ENCODE assay signal across 8 cellular contexts in genomic region chr3:18424213-18424861, GRCh38. TPM values are rescaled to one million over a fixed set of nuclear protein-coding genes. Genes with fewer than 3 reads are reported as not detected.
DNase-seq lines count a peak whose midpoint lies in the region; ATAC-seq, FAIRE-seq and TF ChIP-seq lines count a peak whose summit lies in the region.

No MANE protein-coding gene starts in this region.

- H3K9me3 ChIP-seq in SK-N-MC (ENCODE audit: low read depth, low read length): no peaks in the 10 kb centered on the region
- no peaks in the 10 kb centered on the region for H3K9me3 ChIP-seq in endothelial cell of umbilical vein (replicated peaks; ENCODE audit: control insufficient read depth, insufficient read depth, low read length)

- no peaks in the 10 kb centered on the region for H4K20me1 ChIP-seq in endothelial cell of umbilical vein (replicated peaks; ENCODE audit: control insufficient read depth, extremely low read depth, insufficient read depth, low read length)

- dilution Hi-C loops in endothelial cell of umbilical vein (cut with MboI; ENCODE audit: extremely low pct_ligation_motif_present, low sequenced_read_pairs): no loop called here

- H2AFZ ChIP-seq in endothelial cell of umbilical vein (ENCODE audit: low read depth, low read length): peak overlapping the region; percentile 88

- H3K4me1 Mint-ChIP-seq in natural killer cell: peaks cover 70 to 81% of the 10 kb centered on the region in 2 donors

- DNase-seq in DMS53 (lab: John Stamatoyannopoulos, UW): peak; percentile 27
- DNase-seq in DMS53 treated with DMSO at 0.1 percent for 48 hours (lab: John Stamatoyannopoulos, UW; ENCODE audit: unreplicated experiment): no peak
- DNase-seq in SK-N-MC (ENCODE audit: low read depth, low spot score): no peak
- DNase-seq in endothelial cell of umbilical vein (ENCODE audit: low read depth, low spot score): no peak
- peak; percentile 21 for DNase-seq in natural killer cell
- no peak for DNase-seq in COLO829 (ENCODE audit: low spot score)
- DNase-seq in NCI-H2107 treated with DMSO at 0.1 percent for 48 hours (lab: John Stamatoyannopoulos, UW; ENCODE audit: unreplicated experiment): no peak

- no peak for TF ChIP-seq POLR2A in endothelial cell of umbilical vein (IDR thresholded peaks at IDR 0.05; ENCODE audit: low read depth, low read length)

- no peak for FAIRE-seq in endothelial cell of umbilical vein (lab: Jason Lieb, UNC)

- peak overlapping the region; percentile 67 for H3K9ac ChIP-seq in SK-N-MC (ENCODE audit: insufficient read length)
- peak overlapping the region; percentile 45 for H3K9ac ChIP-seq in endothelial cell of umbilical vein (replicated peaks; ENCODE audit: extremely low read depth, insufficient read depth, low read length)

- peaks cover 8% of the 10 kb centered on the region for H3K4me1 ChIP-seq in endothelial cell of umbilical vein (ENCODE audit: control insufficient read depth, extremely low read depth, insufficient read depth, low read length)

- TF ChIP-seq CTCF in endothelial cell of umbilical vein (IDR thresholded peaks at IDR 0.05; ENCODE audit: extremely low read depth in 1 of 2, insufficient read depth in 1 of 2, low read depth in 1 of 2, low read length in 2 of 2): no peak
- no peak for TF ChIP-seq CTCF in natural killer cell (IDR thresholded peaks at IDR 0.05)

- POLR2A ChIA-PET in endothelial cell of umbilical vein (lab: Charles Lee): interaction anchor here (0.7 kb wide), 1 partner anchor 784 kb away, joined by 3 read pairs; no protein-coding TSS in a partner anchor

- CTCF ChIA-PET in endothelial cell of umbilical vein (lab: Charles Lee): no interaction called here

- no peaks in the 10 kb centered on the region for H3K9me1 ChIP-seq in endothelial cell of umbilical vein (replicated peaks; ENCODE audit: control insufficient read depth, extremely low read depth, insufficient read depth, low read length)

- no peaks in the 10 kb centered on the region for H3K27me3 Mint-ChIP-seq in natural killer cell (ENCODE audit: low read depth in 2 of 2)

- intact Hi-C loops in endothelial cell of umbilical vein (cut with micrococcal nuclease): loop anchor here (1.0 to 5.0 kb wide), 2 partner anchors 21 to 1463 kb away; no protein-coding TSS in a partner anchor
- intact Hi-C loops in natural killer cell (cut with micrococcal nuclease): no loop called here

- H3K36me3 Mint-ChIP-seq in natural killer cell: peaks cover 15% of the 10 kb centered on the region

- no peaks in the 10 kb centered on the region for H3K9me3 Mint-ChIP-seq in natural killer cell

- H3K4me2 ChIP-seq in endothelial cell of umbilical vein (ENCODE audit: insufficient read depth, low read length): peak overlapping the region; percentile 86

- peak overlapping the region; percentile 94 to 99 for H3K27ac Mint-ChIP-seq in natural killer cell

- peaks cover 10 to 39% of the 10 kb centered on the region in 2 experiments for H3K27me3 ChIP-seq in endothelial cell of umbilical vein (ENCODE audit: control insufficient read depth in 2 of 2, insufficient read depth in 2 of 2, low read length in 2 of 2)

- H3K4me3 Mint-ChIP-seq in natural killer cell: peak overlapping the region; percentile 99

- no peak overlapping the region for H3K27ac ChIP-seq in SK-N-MC
- H3K27ac ChIP-seq in endothelial cell of umbilical vein (ENCODE audit: insufficient read depth, low read depth, low read length): no peak overlapping the region

- BruUV-seq in endothelial cell of umbilical vein (replicated peaks; lab: Mats Ljungman, UMichigan): no TSS peak

- H3K36me3 ChIP-seq in SK-N-MC (ENCODE audit: insufficient read depth, low read length) (no peaks in the 10 kb centered on the region), endothelial cell of umbilical vein (ENCODE audit: control insufficient read depth in 2 of 2, extremely low read depth in 1 of 2, insufficient read depth in 2 of 2, low read length in 2 of 2) (no peaks in the 10 kb centered on the region)

- ATAC-seq in natural killer cell: no peak
- no peak for ATAC-seq in GM19397 (IDR thresholded peaks at IDR 0.05; ENCODE audit: unreplicated experiment)

- H3K4me3 ChIP-seq in SK-N-MC: peak overlapping the region; percentile 81
- H3K4me3 ChIP-seq in endothelial cell of umbilical vein (replicated peaks in 1 of 3; ENCODE audit: insufficient read depth in 1 of 3, low read depth in 1 of 3, low read length in 3 of 3): peak overlapping the region; percentile 66 to 72 (median 68)

- H3K79me2 ChIP-seq in endothelial cell of umbilical vein (ENCODE audit: control insufficient read depth, insufficient read depth, low read length): no peaks in the 10 kb centered on the region

TF ChIP-seq in endothelial cell of umbilical vein, 7 proteins besides CTCF, POLR2A, EP300 and RAD21:
- TF ChIP-seq FOS (IDR thresholded peaks at IDR 0.05; ENCODE audit: borderline replicate concordance, insufficient read depth, low read length) (no peak), EZH2 (IDR thresholded peaks at IDR 0.05; ENCODE audit: borderline replicate concordance, low read depth, low read length, severe bottlenecking) (no peak), JUN (IDR thresholded peaks at IDR 0.05; ENCODE audit: borderline replicate concordance, insufficient read depth, insufficient read length, low read depth) (no peak), MYC (IDR thresholded peaks at IDR 0.05; ENCODE audit: low read depth, low read length) (no peak), MAX (IDR thresholded peaks at IDR 0.05; ENCODE audit: insufficient read depth, insufficient read length) (no peak), POLR2AphosphoS5 (IDR thresholded peaks at IDR 0.05; ENCODE audit: insufficient read depth, low read depth, low read length) (no peak), GATA2 (IDR thresholded peaks at IDR 0.05; ENCODE audit: insufficient read depth, insufficient read length, low read depth, low read length) (no peak)

RNA-seq across cellular contexts. Expression of gene SATB1, which starts 0.8 kb away (rescaled TPM):
- total RNA-seq in endothelial cell of umbilical vein (6.2 and 6.7 TPM in 2 replicates), natural killer cell (100 to 1,000 TPM; 137 to 162 (median 151) TPM)
- polyA plus RNA-seq in endothelial cell of umbilical vein: 3.9 and 6.0 TPM in 2 replicates
- 5.0 and 7.3 TPM in 2 replicates for polyA plus RNA-seq in endothelial cell of umbilical vein (2011; cell fraction: cytosol; rRNA removed)
- 27.7 and 27.9 TPM in 2 replicates for polyA plus RNA-seq in endothelial cell of umbilical vein (2011; cell fraction: nucleus; rRNA removed)
- 2.5 and 2.8 TPM in 2 replicates for polyA plus RNA-seq in endothelial cell of umbilical vein (2012)
- polyA minus RNA-seq in endothelial cell of umbilical vein: 11.4 and 24.6 TPM in 2 replicates
- not detected for polyA minus RNA-seq in endothelial cell of umbilical vein (2011; cell fraction: cytosol; rRNA and poly(A)+ RNA removed)
- polyA minus RNA-seq in endothelial cell of umbilical vein (2011; cell fraction: nucleus; rRNA and poly(A)+ RNA removed): 15.5 and 24.6 TPM in 2 replicates

Comparison
In these comparisons a context has a peak if more than half of its experiments do, and no peak if none do; other contexts are left out.
1. DNase-seq: peak in DMS53 (single experiment) and natural killer cell (single experiment); none in DMS53 treated with DMSO at 0.1 percent for 48 hours (single experiment), SK-N-MC (single experiment), endothelial cell of umbilical vein (single experiment), COLO829 (single experiment) and NCI-H2107 treated with DMSO at 0.1 percent for 48 hours (single experiment).
2. RNA of gene SATB1, which starts 0.8 kb away (total RNA-seq): 137 to 162 TPM in natural killer cell; 6.2 to 6.7 TPM in endothelial cell of umbilical vein; every median in the first group is over 10 times any median in the second.